Comparison of ENCODE assay signal across 1 cellular context in the genomic region with DNA sequence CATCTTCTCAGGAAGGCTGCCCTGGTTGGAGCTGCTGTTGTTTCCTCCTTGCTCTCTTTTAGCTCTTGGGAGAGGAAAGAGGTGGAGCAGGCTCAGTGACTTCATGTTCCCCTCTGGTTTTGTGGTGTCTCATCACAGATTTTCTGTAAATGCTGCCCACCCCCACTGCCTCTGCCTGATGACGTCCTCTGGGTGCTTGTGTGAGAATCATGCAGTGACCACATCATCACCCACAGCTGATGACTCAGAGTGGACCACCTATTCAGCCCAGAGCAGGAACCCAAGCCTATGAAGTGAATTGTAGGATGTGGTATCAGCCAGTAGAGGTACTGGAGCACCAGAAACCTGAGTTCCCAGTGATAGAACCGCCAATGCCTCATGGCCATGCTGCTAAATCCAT.
TF ChIP-seq lines count a peak whose summit lies in the region.

A gene with protein sequence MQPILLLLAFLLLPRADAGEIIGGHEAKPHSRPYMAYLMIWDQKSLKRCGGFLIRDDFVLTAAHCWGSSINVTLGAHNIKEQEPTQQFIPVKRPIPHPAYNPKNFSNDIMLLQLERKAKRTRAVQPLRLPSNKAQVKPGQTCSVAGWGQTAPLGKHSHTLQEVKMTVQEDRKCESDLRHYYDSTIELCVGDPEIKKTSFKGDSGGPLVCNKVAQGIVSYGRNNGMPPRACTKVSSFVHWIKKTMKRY (minus strand): TSS at position 33 of the 400 bp plus-strand sequence. CDS start 30 bp downstream, at position 3.

TF ChIP-seq in GM23338, 12 proteins besides CTCF, POLR2A, EP300 and RAD21 (continued from another document):
- TF ChIP-seq, protein P1, sequence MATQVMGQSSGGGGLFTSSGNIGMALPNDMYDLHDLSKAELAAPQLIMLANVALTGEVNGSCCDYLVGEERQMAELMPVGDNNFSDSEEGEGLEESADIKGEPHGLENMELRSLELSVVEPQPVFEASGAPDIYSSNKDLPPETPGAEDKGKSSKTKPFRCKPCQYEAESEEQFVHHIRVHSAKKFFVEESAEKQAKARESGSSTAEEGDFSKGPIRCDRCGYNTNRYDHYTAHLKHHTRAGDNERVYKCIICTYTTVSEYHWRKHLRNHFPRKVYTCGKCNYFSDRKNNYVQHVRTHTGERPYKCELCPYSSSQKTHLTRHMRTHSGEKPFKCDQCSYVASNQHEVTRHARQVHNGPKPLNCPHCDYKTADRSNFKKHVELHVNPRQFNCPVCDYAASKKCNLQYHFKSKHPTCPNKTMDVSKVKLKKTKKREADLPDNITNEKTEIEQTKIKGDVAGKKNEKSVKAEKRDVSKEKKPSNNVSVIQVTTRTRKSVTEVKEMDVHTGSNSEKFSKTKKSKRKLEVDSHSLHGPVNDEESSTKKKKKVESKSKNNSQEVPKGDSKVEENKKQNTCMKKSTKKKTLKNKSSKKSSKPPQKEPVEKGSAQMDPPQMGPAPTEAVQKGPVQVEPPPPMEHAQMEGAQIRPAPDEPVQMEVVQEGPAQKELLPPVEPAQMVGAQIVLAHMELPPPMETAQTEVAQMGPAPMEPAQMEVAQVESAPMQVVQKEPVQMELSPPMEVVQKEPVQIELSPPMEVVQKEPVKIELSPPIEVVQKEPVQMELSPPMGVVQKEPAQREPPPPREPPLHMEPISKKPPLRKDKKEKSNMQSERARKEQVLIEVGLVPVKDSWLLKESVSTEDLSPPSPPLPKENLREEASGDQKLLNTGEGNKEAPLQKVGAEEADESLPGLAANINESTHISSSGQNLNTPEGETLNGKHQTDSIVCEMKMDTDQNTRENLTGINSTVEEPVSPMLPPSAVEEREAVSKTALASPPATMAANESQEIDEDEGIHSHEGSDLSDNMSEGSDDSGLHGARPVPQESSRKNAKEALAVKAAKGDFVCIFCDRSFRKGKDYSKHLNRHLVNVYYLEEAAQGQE (IDR thresholded peaks at IDR 0.05; ENCODE audit: unreplicated experiment), result no peak
- no peak for TF ChIP-seq NANOG (IDR thresholded peaks at IDR 0.05; ENCODE audit: borderline replicate concordance)
- TF ChIP-seq JUNB (IDR thresholded peaks at IDR 0.05; ENCODE audit: unreplicated experiment), result no peak
- TF ChIP-seq STAT1 (IDR thresholded peaks at IDR 0.05; ENCODE audit: unreplicated experiment), result no peak
- no peak for TF ChIP-seq EZH2phosphoT487 (IDR thresholded peaks at IDR 0.05; ENCODE audit: unreplicated experiment)
- TF ChIP-seq CREB1 (CRISPR knock-in tag; IDR thresholded peaks at IDR 0.05; ENCODE audit: low read depth), result no peak
